10 cellular contexts compared by ENCODE assay signal in genomic region chr19:48123907-48124675, GRCh38. TPM values are rescaled to one million over a fixed set of nuclear protein-coding genes. Genes with fewer than 3 reads are reported as not detected.
A peak's percentile ranks its signal among the peaks of the same experiment; 100 is the strongest.
DNase-seq lines count a peak whose midpoint lies in the region; ATAC-seq and TF ChIP-seq lines count a peak whose summit lies in the region.
"Had no signal": no experiment of that assay in that cellular context is flagged by ENCODE, and none has a peak within 500 bp of the region (broad histone marks: within the 10 kb centered on the region; RNA-seq: fewer than 3 reads in every experiment).

No MANE protein-coding gene starts in this region.

- 0 out of 2 replicates have a peak, but pooled peaks cover 1% of the 10 kb centered on the region for H3K36me3 ChIP-seq in BJ (ENCODE audit: control insufficient read depth, insufficient read depth, low read length)
- H3K36me3 ChIP-seq in right atrium auricular region, result no peaks in the 10 kb centered on the region

- H3K9me3 ChIP-seq in right atrium auricular region, result no peaks in the 10 kb centered on the region
- H3K9me3 ChIP-seq: heart left ventricle had no signal

- DNase-seq in BJ (ENCODE audit: low read depth) (peak; percentile 38), KBM-7 (peak; percentile 15), dermis blood vessel endothelial cell (peak; percentile 98), non-pigmented ciliary epithelial cell (ENCODE audit: low read depth) (peak; percentile 66), right atrium auricular region (ENCODE audit: low spot score) (no peak), ureter (ENCODE audit: low spot score) (no peak), DMS79 (lab: John Stamatoyannopoulos, UW) (no peak)
- DNase-seq: heart left ventricle had no signal

- no peak for ATAC-seq in GM21786 (IDR thresholded peaks at IDR 0.05; ENCODE audit: unreplicated experiment)

- in situ Hi-C loops in KBM-7 (cut with MboI; ENCODE audit: low pct_unique_long_range_greater_than_20kb, low sequenced_read_pairs), result loop anchor here (25.0 kb wide), 1 partner anchor 162 kb away; no protein-coding TSS in a partner anchor

- H3K27me3 ChIP-seq in BJ (ENCODE audit: control insufficient read depth, insufficient read depth, low read length) (no peaks in the 10 kb centered on the region), right atrium auricular region (no peaks in the 10 kb centered on the region)
- H3K27me3 ChIP-seq: heart left ventricle had no signal

- TF ChIP-seq CTCF in BJ (IDR thresholded peaks at IDR 0.05; ENCODE audit: insufficient read depth, low read depth, low read length) (peak; percentile 40), right atrium auricular region (IDR thresholded peaks at IDR 0.05) (no peak)

- peaks cover 0 to 7% of the 10 kb centered on the region in 2 donors for H3K4me1 ChIP-seq in right atrium auricular region

- H3K27ac ChIP-seq in right atrium auricular region, result no peak overlapping the region
- H3K27ac ChIP-seq: heart left ventricle, HL-60 had no signal

- H3K4me3 ChIP-seq in BJ (ENCODE audit: low read depth, low read length) (no peak overlapping the region), right atrium auricular region (no peak overlapping the region)
- H3K4me3 ChIP-seq: heart left ventricle had no signal

- CTCF ChIA-PET in BJ (lab: Yijun Ruan, JAX), result interaction anchor here (0.6 to 3.3 kb wide), 13 partner anchors 8 to 381 kb away, joined by 3 to 18 read pairs (median 4); partner anchors contain the start of gene PLA2G4C

- POLR2A ChIA-PET in BJ (lab: Charles Lee), result no interaction called here

RNA-seq across cellular contexts. Expression of gene PLA2G4C, which starts 13.5 kb away (rescaled TPM):
- polyA plus RNA-seq in BJ (2011; rRNA removed), result 7.2 and 11.3 TPM in 2 replicates
- 2.7 and 6.3 TPM in 2 replicates for polyA minus RNA-seq in BJ (2011; rRNA and poly(A)+ RNA removed)
- total RNA-seq in dermis blood vessel endothelial cell (28.4 and 104 TPM in 2 replicates), right atrium auricular region (10 to 100 TPM; 23.2 to 40.0 TPM), ureter (11.5 TPM)

RNA-seq across cellular contexts. Expression of gene LIG1, which starts 46.1 kb away (rescaled TPM):
- polyA plus RNA-seq in BJ (2011; rRNA removed), result 11.5 and 19.5 TPM in 2 replicates
- 15.2 and 19.5 TPM in 2 replicates for polyA minus RNA-seq in BJ (2011; rRNA and poly(A)+ RNA removed)
- total RNA-seq in dermis blood vessel endothelial cell, result 32.5 and 46.9 TPM in 2 replicates
- 1 to 10 TPM; 3.1 to 4.2 TPM for total RNA-seq in right atrium auricular region
- total RNA-seq in ureter, result 25.5 TPM

RNA-seq across cellular contexts. Expression of gene ZSWIM9, which starts 46.4 kb away (rescaled TPM):
- 0.61 and 0.75 TPM in 2 replicates for polyA plus RNA-seq in BJ (2011; rRNA removed)
- polyA minus RNA-seq in BJ (2011; rRNA and poly(A)+ RNA removed), result 0.24 and 0.67 TPM in 2 replicates
- 3.1 and 5.0 TPM in 2 replicates for total RNA-seq in dermis blood vessel endothelial cell
- 1 to 10 TPM; 1.5 to 2.8 TPM for total RNA-seq in right atrium auricular region
- 5.2 TPM for total RNA-seq in ureter

Comparison
In these comparisons a context has a peak if more than half of its experiments do, and no peak if none do; other contexts are left out.
1. DNase-seq: peak in BJ (single experiment), KBM-7 (single experiment), dermis blood vessel endothelial cell (single experiment) and non-pigmented ciliary epithelial cell (single experiment); none in right atrium auricular region (single experiment), ureter (single experiment) and DMS79 (single experiment).